Comparison of ENCODE assay signal across 9 cellular contexts in genomic region chr14:68547305-68548193, GRCh38.
DNase-seq lines count a peak whose midpoint lies in the region; ATAC-seq, FAIRE-seq and TF ChIP-seq lines count a peak whose summit lies in the region.
"Had no signal": no experiment of that assay in that cellular context is flagged by ENCODE, and none has a peak within 500 bp of the region (broad histone marks: within the 10 kb centered on the region; RNA-seq: fewer than 3 reads in every experiment).

No MANE protein-coding gene starts in this region.

- 0 out of 2 replicates have a peak, but pooled peaks cover 2% of the 10 kb centered on the region for H3F3A ChIP-seq in GM23338 (replicated peaks; ENCODE audit: low read depth)

- FAIRE-seq in bronchial epithelial cell (lab: Jason Lieb, UNC) (peak; percentile 90), HepG2 (lab: Jason Lieb, UNC) (no peak)

- no peak overlapping the region for H3K9ac ChIP-seq in HepG2 (ENCODE audit: insufficient read depth, low read depth, low read length)

- in situ Hi-C loops in HepG2 (cut with HindIII; ENCODE audit: extremely low pct_ligation_motif_present, low pct_unique_long_range_greater_than_20kb): no loop called here

- H3K4me2 ChIP-seq in HepG2 (ENCODE audit: low read depth, low read length): no peak overlapping the region
- no peak overlapping the region for H3K4me2 ChIP-seq in GM23338

- H3K27me3 ChIP-seq in bronchial epithelial cell (ENCODE audit: control insufficient read depth, insufficient read depth, low read length) (no peaks in the 10 kb centered on the region), HepG2 (ENCODE audit: control insufficient read depth in 1 of 2, insufficient read depth in 2 of 2, low read length in 2 of 2) (no peaks in the 10 kb centered on the region), testis (no peaks in the 10 kb centered on the region), GM23338 (ENCODE audit: insufficient read depth) (peaks cover 6% of the 10 kb centered on the region; the same call in 1 of the 2 replicates)

- H3K36me3 Mint-ChIP-seq in GM23338 (ENCODE audit: low read depth): no peaks in the 10 kb centered on the region

- peaks cover 26% of the 10 kb centered on the region for H3K4me1 ChIP-seq in HepG2 (ENCODE audit: insufficient read depth, low read length)
- peaks cover 61% of the 10 kb centered on the region for H3K4me1 ChIP-seq in testis
- peaks cover 29% of the 10 kb centered on the region for H3K4me1 ChIP-seq in GM23338 (ENCODE audit: insufficient read depth)

- no peak overlapping the region for H3K27ac Mint-ChIP-seq in GM23338

- intact Hi-C loops in HepG2 (cut with micrococcal nuclease; ENCODE audit: unreplicated experiment): no loop called here
- intact Hi-C loops in testis (cut with DNase I; ENCODE audit: low total_unique reads): loop anchor here (5.0 to 10.0 kb wide), 2 partner anchors 247 to 605 kb away; partner anchors contain the start of gene ZFP36L1

- H3K9me3 ChIP-seq in HepG2 (ENCODE audit: low read length) (no peaks in the 10 kb centered on the region), testis (no peaks in the 10 kb centered on the region)

- CTCF ChIA-PET in HepG2 (lab: Yijun Ruan, JAX; ENCODE audit: low intra/inter-chr PET ratio, low total read pairs): no interaction called here

- TF ChIP-seq CTCF in bronchial epithelial cell (IDR thresholded peaks at IDR 0.05; ENCODE audit: insufficient read depth, low read length, severe bottlenecking): peak; percentile 12
- no peak for TF ChIP-seq CTCF in HepG2 (CRISPR knock-in tag; IDR thresholded peaks at IDR 0.05)
- no peak for TF ChIP-seq CTCF in testis (IDR thresholded peaks at IDR 0.05)
- no peak for TF ChIP-seq CTCF in GM23338 (conservative IDR thresholded peaks at IDR 0.05; ENCODE audit: low read depth in 2 of 2)

- H3K9me3 Mint-ChIP-seq in GM23338: no peaks in the 10 kb centered on the region

- H3K27me3 Mint-ChIP-seq in GM23338 (ENCODE audit: insufficient read depth, low read depth, poor library complexity): peaks cover 11% of the 10 kb centered on the region

- peak overlapping the region; percentile 16 for H3K4me3 ChIP-seq in bronchial epithelial cell (ENCODE audit: low read depth, low read length)
- H3K4me3 ChIP-seq in HepG2 (replicated peaks in 1 of 3; ENCODE audit: insufficient read depth in 1 of 3, low read depth in 2 of 3, low read length in 3 of 3): no peak overlapping the region
- H3K4me3 ChIP-seq in testis: no peak overlapping the region
- H3K4me3 ChIP-seq in GM23338: no peak overlapping the region

- POLR2A ChIA-PET in HepG2 (lab: Yijun Ruan, JAX): no interaction called here

- ATAC-seq in HepG2: no peak
- no peak for ATAC-seq in GM23338

- 58% methylated on average over 12 of the region's 12 CpGs for WGBS in HepG2 (ENCODE audit: low lambda C conversion rate)
- WGBS in testis, 2 donors: 55 to 66% methylated on average over 12 of the region's 12 CpGs

- H4K20me1 ChIP-seq in HepG2 (ENCODE audit: insufficient read depth, low read length) (no peaks in the 10 kb centered on the region), GM23338 (replicated peaks; ENCODE audit: insufficient read depth) (no peaks in the 10 kb centered on the region)

- DNase-seq in HS-5 (ENCODE audit: low read depth) (peak; percentile 80), bronchial epithelial cell (ENCODE audit: low read depth) (peak; percentile 99), HepG2 (ENCODE audit: low spot score) (no peak), testis (peak; percentile 67), GM23338 (ENCODE audit: low spot score) (no peak), NCI-H1048 (lab: John Stamatoyannopoulos, UW) (no peak), NCI-H2196 (lab: John Stamatoyannopoulos, UW; ENCODE audit: unreplicated experiment) (no peak)
- DNase-seq in activated CD4-positive, CD25-positive, alpha-beta regulatory T cell (lab: John Stamatoyannopoulos, UW): no peak
- DNase-seq: effector memory CD4-positive, alpha-beta T cell had no signal

- no peak overlapping the region for H2AFZ ChIP-seq in HepG2 (ENCODE audit: low read length)
- no peak overlapping the region for H2AFZ ChIP-seq in GM23338

- no peak for TF ChIP-seq POLR2A in HepG2 (IDR thresholded peaks at IDR 0.05; ENCODE audit: insufficient read depth in 1 of 2, low read depth in 2 of 2, low read length in 2 of 2)
- TF ChIP-seq POLR2A in testis (IDR thresholded peaks at IDR 0.05): no peak

- no peaks in the 10 kb centered on the region for H3K36me3 ChIP-seq in bronchial epithelial cell (ENCODE audit: control insufficient read depth, insufficient read depth, low read length)
- no peaks in the 10 kb centered on the region for H3K36me3 ChIP-seq in HepG2 (replicated peaks in 1 of 2; ENCODE audit: control insufficient read depth in 1 of 2, insufficient read depth in 2 of 2, low read length in 2 of 2)
- no peaks in the 10 kb centered on the region for H3K36me3 ChIP-seq in testis (ENCODE audit: low read depth, missing control alignments)
- no peaks in the 10 kb centered on the region; the same call in 1 of the 2 replicates for H3K36me3 ChIP-seq in GM23338 (ENCODE audit: insufficient read depth)

- H3K9me2 ChIP-seq in GM23338 (ENCODE audit: insufficient read depth): peaks cover 10% of the 10 kb centered on the region; the same call in 1 of the 2 replicates

- BruUV-seq in HepG2 (replicated peaks; lab: Mats Ljungman, UMichigan): no TSS peak

- no peak overlapping the region for H3K4me3 Mint-ChIP-seq in GM23338

- H3K27ac ChIP-seq in HepG2 (ENCODE audit: extremely low read length, insufficient read depth, low read length) (no peak overlapping the region), testis (peak overlapping the region; percentile 92 to 96), GM23338 (ENCODE audit: low read depth) (no peak overlapping the region)

- no peak for TF ChIP-seq RAD21 in HepG2 (CRISPR knock-in tag; IDR thresholded peaks at IDR 0.05)

- H3K4me1 Mint-ChIP-seq in GM23338: peaks cover 27% of the 10 kb centered on the region

- H3K79me2 ChIP-seq in HepG2 (ENCODE audit: insufficient read depth, low read length): no peaks in the 10 kb centered on the region
- H3K79me2 ChIP-seq in GM23338 (replicated peaks; ENCODE audit: insufficient read depth): no peaks in the 10 kb centered on the region

- TF ChIP-seq EP300 in HepG2 (IDR thresholded peaks at IDR 0.05; ENCODE audit: low read depth in 2 of 2, low read length in 2 of 2) (no peak), HepG2 (CRISPR knock-in tag; IDR thresholded peaks at IDR 0.05; ENCODE audit: borderline replicate concordance) (no peak)

TF ChIP-seq in HepG2, 621 proteins besides CTCF, POLR2A, EP300 and RAD21 (continues in another document):
- no peak for TF ChIP-seq CSRNP1 (CRISPR knock-in tag; IDR thresholded peaks at IDR 0.05)
- no peak for TF ChIP-seq MXD3 (CRISPR knock-in tag; IDR thresholded peaks at IDR 0.05)

TF ChIP-seq in GM23338, 12 proteins besides CTCF, POLR2A, EP300 and RAD21 (continues in another document):
- TF ChIP-seq CREB1 (CRISPR knock-in tag; IDR thresholded peaks at IDR 0.05; ENCODE audit: low read depth): no peak
- TF ChIP-seq ETS1 (IDR thresholded peaks at IDR 0.05): no peak
- TF ChIP-seq EZH2phosphoT487 (IDR thresholded peaks at IDR 0.05; ENCODE audit: unreplicated experiment): no peak
- TF ChIP-seq POLR2AphosphoS5 (IDR thresholded peaks at IDR 0.05; ENCODE audit: low read depth): no peak
- TF ChIP-seq REST (IDR thresholded peaks at IDR 0.05; ENCODE audit: unreplicated experiment): no peak
- TF ChIP-seq NANOG (IDR thresholded peaks at IDR 0.05; ENCODE audit: borderline replicate concordance): no peak
- no peak for TF ChIP-seq ZNF331 (CRISPR knock-in tag; IDR thresholded peaks at IDR 0.05; ENCODE audit: low read depth)
- TF ChIP-seq JUNB (IDR thresholded peaks at IDR 0.05; ENCODE audit: unreplicated experiment): no peak

Comparison
In these comparisons a context has a peak if more than half of its experiments do, and no peak if none do; other contexts are left out.
1. DNase-seq: peak in HS-5 (single experiment), bronchial epithelial cell (single experiment) and testis (single experiment); none in HepG2 (single experiment), GM23338 (single experiment), NCI-H1048 (single experiment), NCI-H2196 (single experiment) and activated CD4-positive, CD25-positive, alpha-beta regulatory T cell (0 of 4).
2. H3K27ac ChIP-seq: peak in testis (2 of 2); none in HepG2 (single experiment) and GM23338 (single experiment).